Comparison of ENCODE assay signal across 1 cellular context in the genomic region with DNA sequence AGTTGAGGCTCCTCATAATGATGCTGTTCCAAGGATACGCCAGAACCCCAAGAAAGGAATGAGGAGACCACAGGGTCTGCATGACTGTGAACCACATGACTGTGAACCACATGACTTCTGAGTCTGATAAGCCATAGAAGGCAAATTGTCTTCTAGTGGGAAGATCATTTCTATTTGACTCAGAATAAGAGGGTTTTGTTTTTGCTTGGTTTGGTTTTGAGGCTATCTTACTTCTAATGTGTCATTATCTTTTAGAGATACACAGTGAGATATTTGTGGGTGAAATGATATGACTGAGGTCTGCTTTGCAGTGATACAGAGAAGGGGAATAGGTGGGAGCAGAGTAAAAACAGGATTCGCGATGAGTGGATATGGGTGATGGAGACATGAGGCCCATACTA.
TF ChIP-seq lines count a peak whose summit lies in the region.

No MANE protein-coding gene starts in this region.

TF ChIP-seq in GM12878, 131 proteins besides CTCF, POLR2A, EP300 and RAD21 (continued from another document):
- TF ChIP-seq, protein P1, sequence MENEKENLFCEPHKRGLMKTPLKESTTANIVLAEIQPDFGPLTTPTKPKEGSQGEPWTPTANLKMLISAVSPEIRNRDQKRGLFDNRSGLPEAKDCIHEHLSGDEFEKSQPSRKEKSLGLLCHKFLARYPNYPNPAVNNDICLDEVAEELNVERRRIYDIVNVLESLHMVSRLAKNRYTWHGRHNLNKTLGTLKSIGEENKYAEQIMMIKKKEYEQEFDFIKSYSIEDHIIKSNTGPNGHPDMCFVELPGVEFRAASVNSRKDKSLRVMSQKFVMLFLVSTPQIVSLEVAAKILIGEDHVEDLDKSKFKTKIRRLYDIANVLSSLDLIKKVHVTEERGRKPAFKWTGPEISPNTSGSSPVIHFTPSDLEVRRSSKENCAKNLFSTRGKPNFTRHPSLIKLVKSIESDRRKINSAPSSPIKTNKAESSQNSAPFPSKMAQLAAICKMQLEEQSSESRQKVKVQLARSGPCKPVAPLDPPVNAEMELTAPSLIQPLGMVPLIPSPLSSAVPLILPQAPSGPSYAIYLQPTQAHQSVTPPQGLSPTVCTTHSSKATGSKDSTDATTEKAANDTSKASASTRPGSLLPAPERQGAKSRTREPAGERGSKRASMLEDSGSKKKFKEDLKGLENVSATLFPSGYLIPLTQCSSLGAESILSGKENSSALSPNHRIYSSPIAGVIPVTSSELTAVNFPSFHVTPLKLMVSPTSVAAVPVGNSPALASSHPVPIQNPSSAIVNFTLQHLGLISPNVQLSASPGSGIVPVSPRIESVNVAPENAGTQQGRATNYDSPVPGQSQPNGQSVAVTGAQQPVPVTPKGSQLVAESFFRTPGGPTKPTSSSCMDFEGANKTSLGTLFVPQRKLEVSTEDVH (IDR thresholded peaks at IDR 0.05; ENCODE audit: low read depth, partially characterized antibody) = no peak
- TF ChIP-seq ETV6 (conservative IDR thresholded peaks at IDR 0.05 in 1 of 2, IDR thresholded peaks at IDR 0.05 in 1 of 2; ENCODE audit: borderline replicate concordance in 1 of 2, low read depth in 1 of 2) = no peak
- no peak for TF ChIP-seq KAT2A (conservative IDR thresholded peaks at IDR 0.05; ENCODE audit: control insufficient read depth, low read depth, low read length)
- 0 out of 4 replicates have a peak, but pooled peaks of 1 of the 2 experiments have one; percentile 47 for TF ChIP-seq SRF (IDR thresholded peaks at IDR 0.05; ENCODE audit: low read depth in 2 of 2, low read length in 2 of 2)
- no peak for TF ChIP-seq POU2F2 (IDR thresholded peaks at IDR 0.05; ENCODE audit: borderline replicate concordance, low read depth, low read length)
- no peak for TF ChIP-seq POLR2AphosphoS2 (IDR thresholded peaks at IDR 0.05; ENCODE audit: low read depth, low read length)
- no peak for TF ChIP-seq MYB (IDR thresholded peaks at IDR 0.05; ENCODE audit: borderline replicate concordance, low read depth, low read length)
- no peak for TF ChIP-seq TAF1 (IDR thresholded peaks at IDR 0.05; ENCODE audit: borderline replicate concordance, low read depth, low read length)
- TF ChIP-seq CBX3 (IDR thresholded peaks at IDR 0.05; ENCODE audit: borderline replicate concordance, low read depth) = no peak
- no peak for TF ChIP-seq SIN3A (IDR thresholded peaks at IDR 0.05; ENCODE audit: low read depth, low read length)
- TF ChIP-seq, protein P2, sequence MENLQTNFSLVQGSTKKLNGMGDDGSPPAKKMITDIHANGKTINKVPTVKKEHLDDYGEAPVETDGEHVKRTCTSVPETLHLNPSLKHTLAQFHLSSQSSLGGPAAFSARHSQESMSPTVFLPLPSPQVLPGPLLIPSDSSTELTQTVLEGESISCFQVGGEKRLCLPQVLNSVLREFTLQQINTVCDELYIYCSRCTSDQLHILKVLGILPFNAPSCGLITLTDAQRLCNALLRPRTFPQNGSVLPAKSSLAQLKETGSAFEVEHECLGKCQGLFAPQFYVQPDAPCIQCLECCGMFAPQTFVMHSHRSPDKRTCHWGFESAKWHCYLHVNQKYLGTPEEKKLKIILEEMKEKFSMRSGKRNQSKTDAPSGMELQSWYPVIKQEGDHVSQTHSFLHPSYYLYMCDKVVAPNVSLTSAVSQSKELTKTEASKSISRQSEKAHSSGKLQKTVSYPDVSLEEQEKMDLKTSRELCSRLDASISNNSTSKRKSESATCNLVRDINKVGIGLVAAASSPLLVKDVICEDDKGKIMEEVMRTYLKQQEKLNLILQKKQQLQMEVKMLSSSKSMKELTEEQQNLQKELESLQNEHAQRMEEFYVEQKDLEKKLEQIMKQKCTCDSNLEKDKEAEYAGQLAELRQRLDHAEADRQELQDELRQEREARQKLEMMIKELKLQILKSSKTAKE (IDR thresholded peaks at IDR 0.05; ENCODE audit: low read depth, poor library complexity, severe bottlenecking) = no peak
- no peak for TF ChIP-seq RB1 (IDR thresholded peaks at IDR 0.05; ENCODE audit: borderline replicate concordance)
- peak; percentile 65 for TF ChIP-seq JUNB (IDR thresholded peaks at IDR 0.05)
- no peak for TF ChIP-seq SREBF2 (IDR thresholded peaks at IDR 0.05; ENCODE audit: low read length)
- no peak for TF ChIP-seq HCFC1 (IDR thresholded peaks at IDR 0.05; ENCODE audit: low read length)
- no peak for TF ChIP-seq NR2F1 (conservative IDR thresholded peaks at IDR 0.05)
- no peak for TF ChIP-seq TARDBP (IDR thresholded peaks at IDR 0.05; ENCODE audit: borderline replicate concordance)
- no peak for TF ChIP-seq GABPA (IDR thresholded peaks at IDR 0.05; ENCODE audit: low read depth)
- TF ChIP-seq ZZZ3 (IDR thresholded peaks at IDR 0.05; ENCODE audit: control insufficient read depth, insufficient read length, low read depth) = no peak
